In genomic region chr11:11843642-11844041, GRCh38 we compare ENCODE assay signal across 10 cellular contexts. TPM values are rescaled to one million over a fixed set of nuclear protein-coding genes. Genes with fewer than 3 reads are reported as not detected.
DNase-seq lines count a peak whose midpoint lies in the region; ATAC-seq and TF ChIP-seq lines count a peak whose summit lies in the region.
"Had no signal": no experiment of that assay in that cellular context is flagged by ENCODE, and none has a peak within 500 bp of the region (broad histone marks: within the 10 kb centered on the region; RNA-seq: fewer than 3 reads in every experiment).

No MANE protein-coding gene starts in this region.

- peaks cover 23% of the 10 kb centered on the region for H3F3A ChIP-seq in MM.1S (ENCODE audit: insufficient read depth, low read length)

- intact Hi-C loops in ovary (cut with DNase I): no loop called here

- H3K27ac ChIP-seq in MM.1S (ENCODE audit: low read length): peak overlapping the region; percentile 91; the same call in 1 of the 2 replicates
- H3K27ac ChIP-seq in ovary: peak overlapping the region; percentile 9 to 94

- H3K36me3 ChIP-seq in BE2C: no peaks in the 10 kb centered on the region
- H3K36me3 ChIP-seq in MM.1S (replicated peaks; ENCODE audit: insufficient read depth, low read length): no peaks in the 10 kb centered on the region
- no peaks in the 10 kb centered on the region for H3K36me3 ChIP-seq in endocrine pancreas (ENCODE audit: control insufficient read depth, insufficient read depth, low read length)
- H3K36me3 ChIP-seq in ovary: no peaks in the 10 kb centered on the region

- H3K4me1 ChIP-seq in BE2C (no peaks in the 10 kb centered on the region), MM.1S (ENCODE audit: low read length) (peaks cover 26% of the 10 kb centered on the region), endocrine pancreas (ENCODE audit: control insufficient read depth, insufficient read depth, low read length) (peaks cover 42% of the 10 kb centered on the region), ovary (ENCODE audit: insufficient read depth) (peaks cover 9% of the 10 kb centered on the region)

- H4K20me1 ChIP-seq in MM.1S (ENCODE audit: insufficient read depth, low read length): peaks cover 37% of the 10 kb centered on the region

- ATAC-seq in GM18873 (IDR thresholded peaks at IDR 0.05; ENCODE audit: low FRiP score, unreplicated experiment) (no peak), GM19463 (IDR thresholded peaks at IDR 0.05; ENCODE audit: unreplicated experiment) (no peak)

- 0 to 2% (median 1%) methylated on average over 2 of the region's 2 CpGs for WGBS in ovary, 3 donors

- TF ChIP-seq CTCF in BE2C (IDR thresholded peaks at IDR 0.05; ENCODE audit: low read depth, low read length) (no peak), MM.1S (IDR thresholded peaks at IDR 0.05; ENCODE audit: low read length) (no peak), ovary (IDR thresholded peaks at IDR 0.05) (no peak)

- H3K79me2 ChIP-seq in MM.1S (ENCODE audit: low read length): peaks cover 69% of the 10 kb centered on the region

- TF ChIP-seq EP300 in ovary (IDR thresholded peaks at IDR 0.05): no peak

- peak overlapping the region; percentile 74 for H3K4me3 ChIP-seq in BE2C (ENCODE audit: low read depth, low read length)
- H3K4me3 ChIP-seq in MM.1S (ENCODE audit: low read length): peak overlapping the region; percentile 94
- H3K4me3 ChIP-seq in endocrine pancreas (ENCODE audit: control insufficient read depth, insufficient read depth, low read length): peak overlapping the region; percentile 96
- H3K4me3 ChIP-seq in ovary: peak overlapping the region; percentile 56

- H3K27me3 ChIP-seq in BE2C (no peaks in the 10 kb centered on the region), MM.1S (replicated peaks; ENCODE audit: insufficient read depth, low read length) (no peaks in the 10 kb centered on the region), endocrine pancreas (ENCODE audit: control insufficient read depth, insufficient read depth, low read length) (no peaks in the 10 kb centered on the region), ovary (no peaks in the 10 kb centered on the region)

- H3K9ac ChIP-seq in MM.1S (ENCODE audit: low read length): peak overlapping the region; percentile 97; the same call in 1 of the 2 replicates
- peak overlapping the region; percentile 7 for H3K9ac ChIP-seq in endocrine pancreas (ENCODE audit: control insufficient read depth, insufficient read depth, low read length)

- no peaks in the 10 kb centered on the region for H3K9me2 ChIP-seq in MM.1S (replicated peaks; ENCODE audit: insufficient read depth, low read length)

- H3K9me3 ChIP-seq in BE2C (no peaks in the 10 kb centered on the region), MM.1S (replicated peaks; ENCODE audit: insufficient read depth, low read length) (no peaks in the 10 kb centered on the region), endocrine pancreas (ENCODE audit: control insufficient read depth, low read length) (no peaks in the 10 kb centered on the region), ovary (no peaks in the 10 kb centered on the region)

- no peak for TF ChIP-seq POLR2A in ovary (IDR thresholded peaks at IDR 0.05)

- H3K4me2 ChIP-seq in MM.1S (ENCODE audit: low read depth, low read length): peak overlapping the region; percentile 89

- DNase-seq in BE2C: no peak
- DNase-seq in MM.1S: no peak
- no peak for DNase-seq in ovary
- no peak for DNase-seq in activated CD8-positive, alpha-beta memory T cell treated with anti-CD3 and anti-CD28 coated beads for 24 hours
- DNase-seq in stimulated activated CD4-positive, alpha-beta T cell treated with anti-CD3 and anti-CD28 coated beads, Interleukin-2, amount 100 ng/mL, for 48 hours: no peak
- DNase-seq: activated CD4-positive, alpha-beta T cell treated with anti-CD3 and anti-CD28 coated beads, Interleukin-2, amount 50 U/mL, for 1 hour; NCI-H774 had no signal

- no peak overlapping the region for H2AFZ ChIP-seq in MM.1S (ENCODE audit: low read length)

RNA-seq across cellular contexts. Expression of gene USP47, which starts 1.9 kb away (rescaled TPM):
- 27.2 TPM for polyA plus RNA-seq in BE2C (2012; ENCODE audit: insufficient read depth, insufficient read length, low read depth)
- total RNA-seq in ovary: 10 to 100 TPM; 43.9 to 70.5 (median 52.1) TPM
- polyA plus RNA-seq in ovary: 10 to 100 TPM; 26.5 to 27.1 TPM
